Comparison of ENCODE assay signal across 8 cellular contexts in the genomic region with DNA sequence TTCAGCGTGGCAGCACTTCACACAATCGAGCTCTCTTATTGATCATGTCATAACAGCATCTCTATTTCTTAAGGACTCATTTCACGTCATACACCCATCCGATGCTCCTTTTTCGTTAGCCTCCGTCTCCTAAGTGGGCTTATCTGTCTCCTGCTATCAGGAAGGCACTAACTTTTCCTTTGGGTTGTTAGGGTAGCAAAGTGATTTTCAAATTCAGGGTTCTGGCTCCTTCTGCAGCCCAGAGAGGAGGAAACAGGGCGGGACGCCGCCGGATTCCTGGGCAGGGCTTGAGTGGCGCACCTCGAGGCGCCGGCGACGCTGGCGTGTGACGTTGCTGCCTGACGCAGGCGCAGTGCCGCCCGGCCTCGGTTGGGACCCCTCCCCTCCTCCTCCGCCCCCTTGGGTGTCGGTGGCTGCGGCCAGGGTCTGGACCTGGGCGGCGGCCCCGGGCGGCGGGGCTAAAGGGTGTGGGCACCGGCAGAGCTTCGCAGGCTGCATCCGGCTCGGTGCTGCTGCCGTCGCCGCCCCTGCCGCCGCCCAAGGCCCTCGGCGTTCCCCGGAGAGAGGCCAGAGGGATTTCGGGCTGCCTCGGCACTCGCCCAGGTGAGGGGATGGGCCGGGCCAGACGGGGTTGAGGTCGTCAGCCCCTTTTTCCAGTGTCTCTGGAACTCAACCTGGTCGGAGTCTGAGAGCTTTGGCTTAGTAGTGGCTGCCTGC. TPM values are rescaled to one million over a fixed set of nuclear protein-coding genes. Genes with fewer than 3 reads are reported as not detected.
DNase-seq lines count a peak whose midpoint lies in the region; ATAC-seq, FAIRE-seq and TF ChIP-seq lines count a peak whose summit lies in the region.

A gene with protein sequence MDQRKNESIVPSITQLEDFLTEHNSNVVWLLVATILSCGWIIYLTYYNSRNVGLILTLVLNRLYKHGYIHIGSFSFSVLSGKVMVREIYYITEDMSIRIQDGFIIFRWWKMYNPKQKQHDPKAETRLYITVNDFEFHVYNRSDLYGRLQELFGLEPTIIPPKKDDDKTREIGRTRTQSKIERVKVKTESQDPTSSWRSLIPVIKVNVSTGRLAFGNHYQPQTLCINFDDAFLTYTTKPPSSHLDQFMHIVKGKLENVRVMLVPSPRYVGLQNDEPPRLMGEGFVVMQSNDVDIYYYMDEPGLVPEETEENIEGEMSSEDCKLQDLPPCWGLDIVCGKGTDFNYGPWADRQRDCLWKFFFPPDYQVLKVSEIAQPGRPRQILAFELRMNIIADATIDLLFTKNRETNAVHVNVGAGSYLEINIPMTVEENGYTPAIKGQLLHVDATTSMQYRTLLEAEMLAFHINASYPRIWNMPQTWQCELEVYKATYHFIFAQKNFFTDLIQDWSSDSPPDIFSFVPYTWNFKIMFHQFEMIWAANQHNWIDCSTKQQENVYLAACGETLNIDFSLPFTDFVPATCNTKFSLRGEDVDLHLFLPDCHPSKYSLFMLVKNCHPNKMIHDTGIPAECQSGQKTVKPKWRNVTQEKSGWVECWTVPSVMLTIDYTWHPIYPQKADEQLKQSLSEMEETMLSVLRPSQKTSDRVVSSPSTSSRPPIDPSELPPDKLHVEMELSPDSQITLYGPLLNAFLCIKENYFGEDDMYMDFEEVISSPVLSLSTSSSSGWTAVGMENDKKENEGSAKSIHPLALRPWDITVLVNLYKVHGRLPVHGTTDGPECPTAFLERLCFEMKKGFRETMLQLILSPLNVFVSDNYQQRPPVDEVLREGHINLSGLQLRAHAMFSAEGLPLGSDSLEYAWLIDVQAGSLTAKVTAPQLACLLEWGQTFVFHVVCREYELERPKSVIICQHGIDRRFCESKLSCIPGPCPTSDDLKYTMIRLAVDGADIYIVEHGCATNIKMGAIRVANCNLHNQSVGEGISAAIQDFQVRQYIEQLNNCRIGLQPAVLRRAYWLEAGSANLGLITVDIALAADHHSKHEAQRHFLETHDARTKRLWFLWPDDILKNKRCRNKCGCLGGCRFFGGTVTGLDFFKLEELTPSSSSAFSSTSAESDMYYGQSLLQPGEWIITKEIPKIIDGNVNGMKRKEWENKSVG (N-terminal part only) (plus strand): TSS at position 350 of the 717 bp plus-strand sequence. CDS start 18,317 bp downstream, outside the sequence.

- no peaks in the 10 kb centered on the region for H3K27me3 ChIP-seq in keratinocyte (ENCODE audit: control insufficient read depth, extremely low read depth, insufficient read depth, low read length)

- peak within 1 kb of the TSS; percentile 85 to 95 (median 87) for H3K4me3 ChIP-seq in keratinocyte (ENCODE audit: control insufficient read depth in 2 of 3, extremely low read depth in 1 of 3, insufficient read depth in 2 of 3, low read depth in 1 of 3, low read length in 3 of 3)

- H3K9me3 ChIP-seq in keratinocyte (ENCODE audit: control insufficient read depth, low read depth, low read length), result no peaks in the 10 kb centered on the region

- no peak for TF ChIP-seq CTCF in keratinocyte (optimal IDR thresholded peaks at IDR 0.05 in 1 of 3, IDR thresholded peaks at IDR 0.05 in 1 of 3, conservative IDR thresholded peaks at IDR 0.05 in 1 of 3; ENCODE audit: extremely low read depth in 1 of 3, insufficient read depth in 2 of 3, low read length in 3 of 3)

- no peaks in the 10 kb centered on the region for H4K20me1 ChIP-seq in keratinocyte (ENCODE audit: control insufficient read depth, extremely low read depth, insufficient read depth, low read length)

- H3K27ac ChIP-seq in keratinocyte (ENCODE audit: control insufficient read depth, insufficient read depth, low read length), result peak within 1 kb of the TSS; percentile 83

- dilution Hi-C loops in keratinocyte (cut with MboI; ENCODE audit: extremely low pct_ligation_motif_present, low sequenced_read_pairs), result no loop called here

- ATAC-seq in GM18873 (IDR thresholded peaks at IDR 0.05; ENCODE audit: low FRiP score, unreplicated experiment) (peak; percentile 91), HG03139 (IDR thresholded peaks at IDR 0.05; ENCODE audit: unreplicated experiment) (peak; percentile 96)

- H3K4me2 ChIP-seq in keratinocyte (ENCODE audit: control insufficient read depth, extremely low read depth, insufficient read depth, low read depth, low read length), result peak within 1 kb of the TSS; percentile 87

- H2AFZ ChIP-seq in keratinocyte (ENCODE audit: control insufficient read depth, low read length), result peak within 1 kb of the TSS; percentile 100

- H3K9me1 ChIP-seq in keratinocyte (ENCODE audit: control insufficient read depth, extremely low read depth, insufficient read depth, low read length), result no peaks in the 10 kb centered on the region

- peaks cover 15% of the 10 kb centered on the region for H3K79me2 ChIP-seq in keratinocyte (ENCODE audit: control insufficient read depth, insufficient read depth, low read length)

- peaks cover 5% of the 10 kb centered on the region for H3K4me1 ChIP-seq in keratinocyte (ENCODE audit: control insufficient read depth, extremely low read depth, insufficient read depth, low read length)

- peaks cover 0 to 3% of the 10 kb centered on the region in 2 experiments for H3K36me3 ChIP-seq in keratinocyte (ENCODE audit: control insufficient read depth in 2 of 2, extremely low read depth in 1 of 2, insufficient read depth in 2 of 2, low read length in 2 of 2)

- peak; percentile 94 for DNase-seq in AG08395 (ENCODE audit: low spot score)
- peak; percentile 59 for DNase-seq in NCI-H226
- peak; percentile 90 for DNase-seq in activated CD4-positive, CD25-positive, alpha-beta regulatory T cell treated with anti-CD3 and anti-CD28 coated beads, Interleukin-2, amount 50 U/mL, for 72 hours
- DNase-seq in cerebellar nuclear complex (lab: John Stamatoyannopoulos, UW), result peak; percentile 29 to 67
- peak; percentile 17 for DNase-seq in keratinocyte (ENCODE audit: low read depth, low spot score)
- DNase-seq in stimulated activated CD4-positive, alpha-beta T cell treated with anti-CD3 and anti-CD28 coated beads, Interleukin-15, amount 100 ng/mL, for 1 hour (ENCODE audit: low read depth in 1 of 2, low spot score in 1 of 2), result peak; percentile 80 to 82

- H3K9ac ChIP-seq in keratinocyte (ENCODE audit: control insufficient read depth, extremely low read depth, insufficient read depth, low read length), result peak within 1 kb of the TSS; percentile 82

- peak; percentile 65 for FAIRE-seq in keratinocyte (lab: Jason Lieb, UNC)

RNA-seq across cellular contexts. Expression of the gene that starts here (rescaled TPM):
- polyA plus RNA-seq in keratinocyte, result 20.5 to 30.9 TPM (median 28.9 TPM) in 3 replicates
- polyA plus RNA-seq in keratinocyte (2011; ENCODE audit: low read depth), result 21.1 TPM
- 5.2 and 10.2 TPM in 2 replicates for polyA plus RNA-seq in keratinocyte (2011; cell fraction: cytosol; rRNA removed)
- polyA plus RNA-seq in keratinocyte (2011; cell fraction: nucleus; rRNA removed), result 56.3 and 70.1 TPM in 2 replicates
- polyA plus RNA-seq in keratinocyte (2012; ENCODE audit: low replicate concordance), result 13.1 and 15.8 TPM in 2 replicates
- polyA minus RNA-seq in keratinocyte, result 31.0 to 152 TPM (median 103 TPM) in 3 replicates
- polyA minus RNA-seq in keratinocyte (2011; cell fraction: cytosol; rRNA and poly(A)+ RNA removed), result 13.2 TPM
- 179 and 310 TPM in 2 replicates for polyA minus RNA-seq in keratinocyte (2011; cell fraction: nucleus; rRNA and poly(A)+ RNA removed)

Comparison
In these comparisons a context has a peak if more than half of its experiments do, and no peak if none do; other contexts are left out.
1. Peak in every context shown above with its lines: DNase-seq, ATAC-seq, H3K4me3 ChIP-seq and H3K27ac ChIP-seq.
2. DNase-seq: peak in every context shown above with its lines; median percentile 94 in AG08395; 90 in activated CD4-positive, CD25-positive, alpha-beta regulatory T cell treated with anti-CD3 and anti-CD28 coated beads, Interleukin-2, amount 50 U/mL, for 72 hours; 81 in stimulated activated CD4-positive, alpha-beta T cell treated with anti-CD3 and anti-CD28 coated beads, Interleukin-15, amount 100 ng/mL, for 1 hour; 59 in NCI-H226; 48 in cerebellar nuclear complex; 17 in keratinocyte.